ENCODE assay signal across 8 cellular contexts in the genomic region with DNA sequence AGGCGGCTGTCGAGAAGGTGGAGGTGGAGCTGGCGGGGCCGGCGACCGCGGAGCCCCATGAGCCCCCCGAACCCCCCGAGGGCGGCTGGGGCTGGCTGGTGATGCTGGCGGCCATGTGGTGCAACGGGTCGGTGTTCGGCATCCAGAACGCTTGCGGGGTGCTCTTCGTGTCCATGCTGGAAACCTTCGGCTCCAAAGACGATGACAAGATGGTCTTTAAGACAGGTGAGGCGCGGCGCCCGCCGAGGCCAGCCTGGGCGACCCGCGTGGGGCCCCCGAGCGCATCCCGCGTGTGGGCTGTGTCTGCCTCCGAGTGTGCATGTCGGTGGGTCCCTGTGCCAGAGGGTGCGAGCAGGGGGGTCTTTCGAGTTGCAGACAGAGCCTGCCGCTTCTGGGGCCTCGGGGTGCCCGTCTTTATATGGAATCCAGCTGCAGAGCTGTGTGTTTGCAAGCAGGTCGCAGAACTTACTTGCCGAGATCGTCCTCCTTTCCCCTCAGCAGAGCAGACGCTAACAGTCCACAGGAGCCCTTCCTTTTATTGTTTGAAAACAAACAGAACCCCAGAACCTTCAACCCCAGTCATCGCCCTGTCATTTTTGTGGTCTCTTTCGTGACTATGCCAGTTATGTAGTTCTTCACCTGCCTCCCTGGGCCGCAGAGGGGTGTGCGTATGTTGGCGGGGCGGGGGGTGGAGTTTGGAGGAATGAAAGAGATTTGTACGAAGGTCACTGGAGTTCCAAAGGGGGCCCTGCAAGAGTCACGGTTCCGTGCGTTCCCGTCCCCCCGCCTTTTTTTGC. TPM values are rescaled to one million over a fixed set of nuclear protein-coding genes. Genes with fewer than 3 reads are reported as not detected.
DNase-seq lines count a peak whose midpoint lies in the region; ATAC-seq and TF ChIP-seq lines count a peak whose summit lies in the region.

No MANE protein-coding gene starts in this region.

- H3K27me3 ChIP-seq in left ventricle myocardium inferior (ENCODE audit: low read depth): peaks cover 55% of the 10 kb centered on the region

- peak overlapping the region; percentile 80 for H3K4me3 Mint-ChIP-seq in activated T-helper 2 cell treated with anti-CD3 and anti-CD28 coated beads, Interferon-gamma antibody, Interleukin-2, Interleukin-4, amounts not matched to agents 10 μg/mL and 5 μg/mL and 100 μg/mL, durations not matched to agents 14 hours and 24 hours and 36 hours (ENCODE audit: low read depth)

- H3K4me3 ChIP-seq in GM12875 (ENCODE audit: low read depth, low read length) (peak overlapping the region; percentile 53), left ventricle myocardium inferior (peak overlapping the region; percentile 73), skeletal muscle cell (ENCODE audit: low read depth, low read length) (peak overlapping the region; percentile 53)

- peaks cover 22% of the 10 kb centered on the region for H3K4me1 Mint-ChIP-seq in activated T-helper 2 cell treated with anti-CD3 and anti-CD28 coated beads, Interferon-gamma antibody, Interleukin-2, Interleukin-4, amounts not matched to agents 10 μg/mL and 5 μg/mL and 100 μg/mL, durations not matched to agents 14 hours and 24 hours and 36 hours (ENCODE audit: low read depth)

- peak overlapping the region; percentile 4 for H3K27ac Mint-ChIP-seq in activated T-helper 2 cell treated with anti-CD3 and anti-CD28 coated beads, Interferon-gamma antibody, Interleukin-2, Interleukin-4, amounts not matched to agents 10 μg/mL and 5 μg/mL and 100 μg/mL, durations not matched to agents 14 hours and 24 hours and 36 hours

- H3K27ac ChIP-seq in left ventricle myocardium inferior (replicated peaks): peak overlapping the region; percentile 75

- peaks cover 41% of the 10 kb centered on the region for H3K4me1 ChIP-seq in left ventricle myocardium inferior

- intact Hi-C loops in activated T-helper 2 cell treated with anti-CD3 and anti-CD28 coated beads, Interferon-gamma antibody, Interleukin-2, Interleukin-4, amounts not matched to agents 10 μg/mL and 5 μg/mL and 100 μg/mL, durations not matched to agents 14 hours and 24 hours and 36 hours (cut with micrococcal nuclease): no loop called here
- intact Hi-C loops in left ventricle myocardium inferior (cut with micrococcal nuclease): no loop called here

- H3K9me3 Mint-ChIP-seq in activated T-helper 2 cell treated with anti-CD3 and anti-CD28 coated beads, Interferon-gamma antibody, Interleukin-2, Interleukin-4, amounts not matched to agents 10 μg/mL and 5 μg/mL and 100 μg/mL, durations not matched to agents 14 hours and 24 hours and 36 hours: no peaks in the 10 kb centered on the region

- ATAC-seq in HG02759 (IDR thresholded peaks at IDR 0.05; ENCODE audit: unreplicated experiment) (peak; percentile 21), GM18873 (IDR thresholded peaks at IDR 0.05; ENCODE audit: low FRiP score, unreplicated experiment) (no peak)

- TF ChIP-seq CTCF in GM12875 (IDR thresholded peaks at IDR 0.05; ENCODE audit: borderline replicate concordance, insufficient read depth, low read depth, low read length): no peak
- no peak for TF ChIP-seq CTCF in left ventricle myocardium inferior (IDR thresholded peaks at IDR 0.05; ENCODE audit: borderline replicate concordance)

- peaks cover 19% of the 10 kb centered on the region for H3K27me3 Mint-ChIP-seq in activated T-helper 2 cell treated with anti-CD3 and anti-CD28 coated beads, Interferon-gamma antibody, Interleukin-2, Interleukin-4, amounts not matched to agents 10 μg/mL and 5 μg/mL and 100 μg/mL, durations not matched to agents 14 hours and 24 hours and 36 hours (ENCODE audit: low read depth)

- H3K9me3 ChIP-seq in left ventricle myocardium inferior (replicated peaks): no peaks in the 10 kb centered on the region

- no peaks in the 10 kb centered on the region for H3K36me3 Mint-ChIP-seq in activated T-helper 2 cell treated with anti-CD3 and anti-CD28 coated beads, Interferon-gamma antibody, Interleukin-2, Interleukin-4, amounts not matched to agents 10 μg/mL and 5 μg/mL and 100 μg/mL, durations not matched to agents 14 hours and 24 hours and 36 hours (ENCODE audit: low read depth)

- no peaks in the 10 kb centered on the region for H3K36me3 ChIP-seq in left ventricle myocardium inferior

- DNase-seq in RPMI8226 (peak; percentile 84), left ventricle myocardium inferior (peak; percentile 19), skeletal muscle cell (ENCODE audit: low read depth) (no peak), COLO829 (ENCODE audit: low spot score) (no peak)
- peak; percentile 35 for DNase-seq in activated T-helper 2 cell treated with anti-CD3 and anti-CD28 coated beads, Interferon-gamma antibody, Interleukin-2, Interleukin-4, amounts not matched to agents 10 μg/mL and 5 μg/mL and 100 μg/mL, durations not matched to agents 14 hours and 24 hours and 36 hours (ENCODE audit: low spot score)

RNA-seq across cellular contexts. Expression of a gene that starts 0.8 kb away (rescaled TPM):
- 2.9 and 3.6 TPM in 2 replicates for total RNA-seq in activated T-helper 2 cell treated with anti-CD3 and anti-CD28 coated beads, Interferon-gamma antibody, Interleukin-2, Interleukin-4, amounts not matched to agents 10 μg/mL and 5 μg/mL and 100 μg/mL, durations not matched to agents 14 hours and 24 hours and 36 hours
- 4.5 TPM for total RNA-seq in left ventricle myocardium inferior

Comparison
In these comparisons a context has a peak if more than half of its experiments do, and no peak if none do; other contexts are left out.
1. DNase-seq: peak in RPMI8226 (single experiment), activated T-helper 2 cell treated with anti-CD3 and anti-CD28 coated beads, Interferon-gamma antibody, Interleukin-2, Interleukin-4, amounts not matched to agents 10 μg/mL and 5 μg/mL and 100 μg/mL, durations not matched to agents 14 hours and 24 hours and 36 hours (single experiment) and left ventricle myocardium inferior (single experiment); none in skeletal muscle cell (single experiment) and COLO829 (single experiment).
2. Peak in every context shown above with its lines, with median percentiles within 50 percentile points of each other: H3K4me3 ChIP-seq.